17 cellular contexts compared by ENCODE assay signal in genomic region chr3:149223461-149223820, GRCh38. TPM values are rescaled to one million over a fixed set of nuclear protein-coding genes. Genes with fewer than 3 reads are reported as not detected.
DNase-seq lines count a peak whose midpoint lies in the region; ATAC-seq, FAIRE-seq and TF ChIP-seq lines count a peak whose summit lies in the region.
"Had no signal": no experiment of that assay in that cellular context is flagged by ENCODE, and none has a peak within 500 bp of the region (broad histone marks: within the 10 kb centered on the region; RNA-seq: fewer than 3 reads in every experiment).

No MANE protein-coding gene starts in this region.

- no peak overlapping the region for H3K4me3 Mint-ChIP-seq in HFFc6

- in situ Hi-C loops in HepG2 (cut with HindIII; ENCODE audit: extremely low pct_ligation_motif_present, low pct_unique_long_range_greater_than_20kb), result no loop called here

- no peaks in the 10 kb centered on the region for H3F3A ChIP-seq in SU-DHL-6 (ENCODE audit: insufficient read depth)

- H3K9me3 ChIP-seq in SU-DHL-6 (ENCODE audit: insufficient read depth, low read length) (peaks cover 11% of the 10 kb centered on the region; the same call in 1 of the 2 replicates), HepG2 (ENCODE audit: low read length) (no peaks in the 10 kb centered on the region)
- H3K9me3 ChIP-seq: Peyer's patch had no signal

- H3K27me3 Mint-ChIP-seq in HFFc6 (ENCODE audit: insufficient read depth), result no peaks in the 10 kb centered on the region; the same call in 1 of the 2 replicates

- DNase-seq in HFFc6 (no peak), HepG2 (ENCODE audit: low spot score) (no peak), HuH-7 (ENCODE audit: low spot score) (no peak), COLO829 (ENCODE audit: low spot score) (no peak)
- DNase-seq: DMS53, GOT3, KG1, MM.1S, NCI-H1105 treated with DMSO at 0.1 percent for 48 hours, NCI-H187, NCI-H446, Peyer's patch, SHP77 treated with DMSO at 0.1 percent for 48 hours had no signal

- WGBS in HepG2 (ENCODE audit: low lambda C conversion rate), result 26% methylated on average over 6 of the region's 6 CpGs

- intact Hi-C loops in HepG2 (cut with micrococcal nuclease; ENCODE audit: unreplicated experiment), result loop anchor here (5.0 to 10.0 kb wide), 2 partner anchors 164 to 209 kb away; no protein-coding TSS in a partner anchor

- no peaks in the 10 kb centered on the region for H3K36me3 ChIP-seq in SU-DHL-6 (ENCODE audit: low read length)
- H3K36me3 ChIP-seq in HepG2 (replicated peaks in 1 of 2; ENCODE audit: control insufficient read depth in 1 of 2, insufficient read depth in 2 of 2, low read length in 2 of 2), result no peaks in the 10 kb centered on the region
- H3K36me3 ChIP-seq: Peyer's patch had no signal

- H4K20me1 ChIP-seq in SU-DHL-6 (ENCODE audit: low read depth, low read length) (no peaks in the 10 kb centered on the region), HepG2 (ENCODE audit: insufficient read depth, low read length) (no peaks in the 10 kb centered on the region)

- ATAC-seq in HepG2 (peak; percentile 2; the same call in 2 of the 3 replicates), GM19455 (IDR thresholded peaks at IDR 0.05; ENCODE audit: unreplicated experiment) (no peak), GM21529 (IDR thresholded peaks at IDR 0.05; ENCODE audit: unreplicated experiment) (no peak)

- CTCF ChIA-PET in HepG2 (lab: Yijun Ruan, JAX; ENCODE audit: low intra/inter-chr PET ratio, low total read pairs), result no interaction called here

- TF ChIP-seq RAD21 in HepG2 (CRISPR knock-in tag; IDR thresholded peaks at IDR 0.05), result no peak

- H3K79me2 ChIP-seq in SU-DHL-6 (ENCODE audit: insufficient read depth, low read length) (no peaks in the 10 kb centered on the region), HepG2 (ENCODE audit: insufficient read depth, low read length) (peaks cover 52% of the 10 kb centered on the region)

- peak overlapping the region; percentile 43 for H3K27ac Mint-ChIP-seq in HFFc6

- no peak overlapping the region for H3K4me2 ChIP-seq in SU-DHL-6 (ENCODE audit: low read depth, low read length, poor library complexity, severe bottlenecking)
- H3K4me2 ChIP-seq in HepG2 (ENCODE audit: low read depth, low read length), result peak overlapping the region; percentile 96

- TF ChIP-seq EP300 in HepG2 (IDR thresholded peaks at IDR 0.05; ENCODE audit: low read depth in 2 of 2, low read length in 2 of 2), result no peak
- no peak for TF ChIP-seq EP300 in HepG2 (CRISPR knock-in tag; IDR thresholded peaks at IDR 0.05; ENCODE audit: borderline replicate concordance)

- TF ChIP-seq CTCF in HFFc6 (IDR thresholded peaks at IDR 0.05) (no peak), SU-DHL-6 (IDR thresholded peaks at IDR 0.05; ENCODE audit: insufficient read depth, low read length, poor library complexity, severe bottlenecking) (no peak), HepG2 (CRISPR knock-in tag; IDR thresholded peaks at IDR 0.05) (no peak)

- H3K36me3 Mint-ChIP-seq in HFFc6 (ENCODE audit: low read depth), result no peaks in the 10 kb centered on the region

- peaks cover 58% of the 10 kb centered on the region for H3K4me1 ChIP-seq in HepG2 (ENCODE audit: insufficient read depth, low read length)
- H3K4me1 ChIP-seq: Peyer's patch had no signal

- BruUV-seq in HepG2 (replicated peaks; lab: Mats Ljungman, UMichigan), result no TSS peak

- POLR2A ChIA-PET in HepG2 (lab: Yijun Ruan, JAX), result interaction anchor here (3.9 to 7.1 kb wide), 2 partner anchors 8 to 13 kb away, joined by 30 to 65 read pairs; no protein-coding TSS in a partner anchor

- H3K27me3 ChIP-seq in SU-DHL-6 (ENCODE audit: low read length), result no peaks in the 10 kb centered on the region
- no peaks in the 10 kb centered on the region; a peak in 1 of 5 replicates for H3K27me3 ChIP-seq in HepG2 (ENCODE audit: control insufficient read depth in 1 of 2, insufficient read depth in 2 of 2, low read length in 2 of 2)
- H3K27me3 ChIP-seq: Peyer's patch had no signal

- H3K27ac ChIP-seq in SU-DHL-6 (ENCODE audit: low read depth, low read length) (no peak overlapping the region), HepG2 (ENCODE audit: extremely low read length, insufficient read depth, low read length) (peak overlapping the region; percentile 99)
- H3K27ac ChIP-seq: HL-60, Peyer's patch had no signal

- H3K9me2 ChIP-seq in SU-DHL-6 (replicated peaks; ENCODE audit: insufficient read depth, low read length), result no peaks in the 10 kb centered on the region

- H3K4me1 Mint-ChIP-seq in HFFc6 (ENCODE audit: low read depth), result peaks cover 34% of the 10 kb centered on the region

- H3K4me3 ChIP-seq in SU-DHL-6 (ENCODE audit: insufficient read depth, low read length, poor library complexity, severe bottlenecking), result no peak overlapping the region
- H3K4me3 ChIP-seq in HepG2 (replicated peaks in 1 of 3; ENCODE audit: insufficient read depth in 1 of 3, low read depth in 2 of 3, low read length in 3 of 3), result peak overlapping the region; percentile 13 to 98 (median 78)
- H3K4me3 ChIP-seq: Peyer's patch had no signal

- FAIRE-seq in HepG2 (lab: Jason Lieb, UNC), result no peak

- H3K9me3 Mint-ChIP-seq in HFFc6, result no peaks in the 10 kb centered on the region

- TF ChIP-seq POLR2A in HepG2 (IDR thresholded peaks at IDR 0.05; ENCODE audit: insufficient read depth in 1 of 2, low read depth in 2 of 2, low read length in 2 of 2), result no peak; a peak in 1 of 4 replicates

- H2AFZ ChIP-seq in SU-DHL-6 (ENCODE audit: low read depth, low read length, severe bottlenecking) (peak overlapping the region; percentile 67), HepG2 (ENCODE audit: low read length) (no peak overlapping the region)

- H3K9ac ChIP-seq in SU-DHL-6 (ENCODE audit: low read length) (no peak overlapping the region), HepG2 (ENCODE audit: insufficient read depth, low read depth, low read length) (peak overlapping the region; percentile 96)

TF ChIP-seq in HepG2, 621 proteins besides CTCF, POLR2A, EP300 and RAD21 (continues in another document):
- TF ChIP-seq ZNF138 (CRISPR knock-in tag; IDR thresholded peaks at IDR 0.05; ENCODE audit: low read depth) (no peak), ZNF556 (CRISPR knock-in tag; IDR thresholded peaks at IDR 0.05; ENCODE audit: borderline replicate concordance) (peak; percentile 25; the same call in 1 of the 2 replicates), ZNF282 (IDR thresholded peaks at IDR 0.05; ENCODE audit: partially characterized antibody) (no peak), ZC3H4 (CRISPR knock-in tag; IDR thresholded peaks at IDR 0.05; ENCODE audit: borderline replicate concordance) (peak; percentile 85), MXD1 (CRISPR knock-in tag; IDR thresholded peaks at IDR 0.05) (no peak), EHMT2 (IDR thresholded peaks at IDR 0.05; ENCODE audit: borderline replicate concordance, low read depth, low read length) (no peak), MLXIP (CRISPR knock-in tag; IDR thresholded peaks at IDR 0.05; ENCODE audit: borderline replicate concordance) (no peak), ZFP41 (CRISPR knock-in tag; IDR thresholded peaks at IDR 0.05; ENCODE audit: borderline replicate concordance) (no peak)

RNA-seq across cellular contexts. Expression of gene CP, which starts 1.8 kb away (rescaled TPM):
- total RNA-seq in HFFc6 (2021; fragmentation: NEBNext Ultra II Directional; extraction: Animal tissue kit (Norgen Biotek cat#: 25700)), result not detected
- 21.1 and 42.6 TPM in 2 replicates for total RNA-seq in HepG2 (2016; rRNA removed; fragmentation: Illumina TruSeq; extraction: Trizol)
- 2.7 and 3.7 TPM in 2 replicates for total RNA-seq in HepG2 (2016; cell fraction: cytosol; rRNA removed; fragmentation: Illumina TruSeq; extraction: Trizol; ENCODE audit: low read depth)
- total RNA-seq in HepG2 (2016; cell fraction: insoluble cytoplasmic fraction; rRNA removed; fragmentation: Illumina TruSeq; extraction: Trizol), result 18.7 and 40.2 TPM in 2 replicates
- 4.1 and 6.2 TPM in 2 replicates for total RNA-seq in HepG2 (2016; cell fraction: membrane; rRNA removed; fragmentation: Illumina TruSeq; extraction: Trizol)
- 45.7 and 53.7 TPM in 2 replicates for total RNA-seq in HepG2 (2016; cell fraction: nucleus; rRNA removed; fragmentation: Illumina TruSeq; extraction: Trizol)
- polyA plus RNA-seq in HepG2 (2011; rRNA removed), result 789 and 863 TPM in 2 replicates
- 278 and 600 TPM in 2 replicates for polyA plus RNA-seq in HepG2 (2011; cell fraction: cytosol; rRNA removed)
- polyA plus RNA-seq in HepG2 (2011; cell fraction: nucleus; rRNA removed), result 526 and 705 TPM in 2 replicates
- 608 and 681 TPM in 2 replicates for polyA plus RNA-seq in HepG2 (2012)
- 1.5 and 2.7 TPM in 2 replicates for polyA plus RNA-seq in HepG2 (2016; cell fraction: cytosol; fragmentation: Illumina TruSeq; extraction: Trizol; ENCODE audit: low read depth)
- polyA plus RNA-seq in HepG2 (2016; cell fraction: insoluble cytoplasmic fraction; fragmentation: Illumina TruSeq; extraction: Trizol; ENCODE audit: low read depth), result 11.2 and 15.8 TPM in 2 replicates
- 2.8 and 3.1 TPM in 2 replicates for polyA plus RNA-seq in HepG2 (2016; cell fraction: membrane; fragmentation: Illumina TruSeq; extraction: Trizol; ENCODE audit: low read depth)
- polyA plus RNA-seq in HepG2 (2016; cell fraction: nucleus; fragmentation: Illumina TruSeq; extraction: Trizol; ENCODE audit: insufficient read depth, low read depth), result 53.4 and 55.4 TPM in 2 replicates
- 0.56 and 444 TPM in 2 replicates for polyA minus RNA-seq in HepG2 (2011; rRNA and poly(A)+ RNA removed; ENCODE audit: low replicate concordance)
- 644 and 1,215 TPM in 2 replicates for polyA minus RNA-seq in HepG2 (2011; cell fraction: cytosol; rRNA and poly(A)+ RNA removed)
- 1,123 and 1,795 TPM in 2 replicates for polyA minus RNA-seq in HepG2 (2011; cell fraction: nucleus; rRNA and poly(A)+ RNA removed)
